ENCODE assay signal across 2 cellular contexts in the genomic region with DNA sequence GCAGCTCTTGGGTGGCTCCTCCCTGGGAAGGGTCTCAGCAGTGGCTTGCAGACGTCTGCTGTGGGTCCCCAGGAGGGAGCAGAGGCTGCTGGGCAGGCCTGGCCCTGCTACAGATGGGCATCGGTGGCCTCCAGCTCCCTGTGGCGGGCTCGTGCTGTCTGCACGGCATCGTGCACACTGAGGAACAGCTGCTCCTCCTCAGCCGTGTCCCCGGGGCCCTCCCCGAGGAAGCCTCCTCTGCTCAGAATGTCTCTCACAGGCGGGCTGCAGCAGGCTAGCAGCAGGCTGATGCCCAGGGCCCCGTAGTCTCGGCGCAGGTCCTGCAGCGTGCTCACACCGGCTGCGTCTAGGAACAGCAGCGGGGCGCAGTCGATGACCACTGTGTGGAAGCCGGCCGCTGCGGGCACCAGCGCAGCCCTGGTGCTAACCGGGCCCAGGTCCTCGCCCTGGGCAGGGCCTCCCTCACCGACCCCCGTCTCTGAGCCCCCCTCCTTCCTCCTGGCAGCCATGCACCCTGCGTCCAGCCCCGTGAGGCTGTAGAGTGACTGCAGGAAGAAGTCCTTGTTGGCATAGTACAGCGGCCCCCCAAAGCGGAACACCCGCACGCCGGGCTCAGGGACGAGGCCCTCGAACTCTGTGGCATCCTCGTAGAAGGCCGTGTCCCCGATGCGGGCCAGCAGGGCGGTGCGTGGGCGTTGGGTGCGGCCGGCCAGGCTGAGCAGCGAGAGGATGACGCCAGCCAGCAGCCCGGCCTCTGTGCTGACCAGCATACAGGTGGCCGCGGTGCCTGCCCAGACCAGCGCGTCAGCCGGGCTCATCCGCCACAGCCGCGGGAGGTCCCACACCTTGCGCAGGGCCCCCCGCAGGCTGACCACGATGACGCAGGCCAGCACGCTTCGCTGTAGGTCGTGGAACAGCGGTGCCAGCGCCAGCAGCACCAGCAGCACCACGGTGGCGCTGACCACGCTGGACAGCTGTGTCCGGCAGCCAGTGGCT.
TF ChIP-seq lines count a peak whose summit lies in the region.

No MANE protein-coding gene starts in this region.

TF ChIP-seq in HEK293, 187 proteins besides CTCF, POLR2A, EP300 and RAD21:
- TF ChIP-seq ZNF561 (tag by site-specific recombination; IDR thresholded peaks at IDR 0.05; ENCODE audit: borderline replicate concordance): no peak
- TF ChIP-seq ZBTB20 (tag by site-specific recombination; IDR thresholded peaks at IDR 0.05): peak; percentile 43

TF ChIP-seq in H1, 55 proteins besides CTCF, POLR2A, EP300 and RAD21:
- TF ChIP-seq KDM4A (IDR thresholded peaks at IDR 0.05; ENCODE audit: low read depth, low read length, severe bottlenecking) (no peak), TCF12 (IDR thresholded peaks at IDR 0.05; ENCODE audit: low read depth, low read length) (no peak), SIN3A (conservative IDR thresholded peaks at IDR 0.05 in 1 of 2, IDR thresholded peaks at IDR 0.05 in 1 of 2; ENCODE audit: low read depth in 1 of 2, low read length in 2 of 2) (no peak), JUND (IDR thresholded peaks at IDR 0.05; ENCODE audit: low read length) (no peak), CBX8 (IDR thresholded peaks at IDR 0.05; ENCODE audit: borderline replicate concordance, low read depth, low read length) (no peak), TBP (IDR thresholded peaks at IDR 0.05; ENCODE audit: low read depth, low read length) (no peak), JUN (IDR thresholded peaks at IDR 0.05; ENCODE audit: low read depth, low read length) (no peak), KDM1A (IDR thresholded peaks at IDR 0.05; ENCODE audit: borderline replicate concordance, low read length) (no peak), ZNF274 (IDR thresholded peaks at IDR 0.05; ENCODE audit: borderline replicate concordance, extremely low read depth, low read length) (no peak), MAFK (IDR thresholded peaks at IDR 0.05; ENCODE audit: low read depth, low read length) (no peak), BACH1 (IDR thresholded peaks at IDR 0.05; ENCODE audit: low read length) (no peak), SUZ12 (IDR thresholded peaks at IDR 0.05; ENCODE audit: low read length) (no peak), RFX5 (IDR thresholded peaks at IDR 0.05; ENCODE audit: borderline replicate concordance, low read depth, low read length) (no peak), FOSL1 (IDR thresholded peaks at IDR 0.05; ENCODE audit: insufficient read depth, low read depth, low read length) (no peak)
- TF ChIP-seq, protein P1, sequence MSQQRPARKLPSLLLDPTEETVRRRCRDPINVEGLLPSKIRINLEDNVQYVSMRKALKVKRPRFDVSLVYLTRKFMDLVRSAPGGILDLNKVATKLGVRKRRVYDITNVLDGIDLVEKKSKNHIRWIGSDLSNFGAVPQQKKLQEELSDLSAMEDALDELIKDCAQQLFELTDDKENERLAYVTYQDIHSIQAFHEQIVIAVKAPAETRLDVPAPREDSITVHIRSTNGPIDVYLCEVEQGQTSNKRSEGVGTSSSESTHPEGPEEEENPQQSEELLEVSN (IDR thresholded peaks at IDR 0.05): no peak
- TF ChIP-seq, protein P2, sequence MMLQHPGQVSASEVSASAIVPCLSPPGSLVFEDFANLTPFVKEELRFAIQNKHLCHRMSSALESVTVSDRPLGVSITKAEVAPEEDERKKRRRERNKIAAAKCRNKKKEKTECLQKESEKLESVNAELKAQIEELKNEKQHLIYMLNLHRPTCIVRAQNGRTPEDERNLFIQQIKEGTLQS (IDR thresholded peaks at IDR 0.05; ENCODE audit: insufficient read depth, low read depth, low read length): no peak
